Comparison of ENCODE assay signal across 11 cellular contexts in the genomic region with DNA sequence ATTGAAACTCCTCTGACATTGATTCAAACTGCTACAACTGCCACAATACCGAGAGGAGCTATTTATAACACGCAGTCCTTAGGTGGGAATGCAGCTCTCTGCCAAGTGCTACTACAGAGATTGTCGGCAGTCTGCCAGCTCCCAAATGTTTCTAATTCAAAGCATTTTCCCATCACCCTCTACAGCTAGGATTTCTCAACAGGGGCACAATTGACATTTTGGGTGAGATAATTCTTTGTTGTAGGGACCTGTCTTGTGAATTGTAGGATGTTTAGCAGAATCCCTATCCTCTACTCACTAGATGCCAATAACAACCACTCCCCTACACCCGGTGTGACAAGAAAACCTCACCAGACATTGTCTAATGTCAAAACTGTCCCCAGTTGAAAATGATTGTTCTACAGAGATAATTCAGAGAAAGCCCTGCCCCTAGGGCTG. TPM values are rescaled to one million over a fixed set of nuclear protein-coding genes. Genes with fewer than 3 reads are reported as not detected.
DNase-seq lines count a peak whose midpoint lies in the region; ATAC-seq and TF ChIP-seq lines count a peak whose summit lies in the region.
"Had no signal": no experiment of that assay in that cellular context is flagged by ENCODE, and none has a peak within 500 bp of the region (broad histone marks: within the 10 kb centered on the region; RNA-seq: fewer than 3 reads in every experiment).

No MANE protein-coding gene starts in this region.

- H3K4me3 Mint-ChIP-seq in activated naive CD8-positive, alpha-beta T cell: no peak overlapping the region
- H3K4me3 Mint-ChIP-seq in activated naive CD8-positive, alpha-beta T cell treated with anti-CD3 and anti-CD28 coated beads for 36 hours: no peak overlapping the region
- H3K4me3 Mint-ChIP-seq: activated CD4-positive, alpha-beta T cell treated with anti-CD3 and anti-CD28 coated beads, Interleukin-2, amount 10 ng/mL, durations not matched to agents 7 days and 5 days had no signal

- no peak for TF ChIP-seq CTCF in adrenal gland (IDR thresholded peaks at IDR 0.05)
- TF ChIP-seq CTCF in heart right ventricle (IDR thresholded peaks at IDR 0.05): no peak

- peak overlapping the region; percentile 28 for H3K27ac Mint-ChIP-seq in activated naive CD8-positive, alpha-beta T cell
- H3K27ac Mint-ChIP-seq in activated naive CD8-positive, alpha-beta T cell treated with anti-CD3 and anti-CD28 coated beads for 36 hours: no peak overlapping the region
- H3K27ac Mint-ChIP-seq: activated CD4-positive, alpha-beta T cell treated with anti-CD3 and anti-CD28 coated beads, Interleukin-2, amount 10 ng/mL, durations not matched to agents 7 days and 5 days had no signal

- no peak overlapping the region for H3K27ac ChIP-seq in adrenal gland
- H3K27ac ChIP-seq in heart right ventricle: peak overlapping the region; percentile 5 to 83 (median 62)

- TF ChIP-seq POLR2A in adrenal gland (IDR thresholded peaks at IDR 0.05): no peak

- no peaks in the 10 kb centered on the region for H3K36me3 Mint-ChIP-seq in activated naive CD8-positive, alpha-beta T cell
- no peaks in the 10 kb centered on the region for H3K36me3 Mint-ChIP-seq in activated naive CD8-positive, alpha-beta T cell treated with anti-CD3 and anti-CD28 coated beads for 36 hours

- no peaks in the 10 kb centered on the region for H3K9me3 Mint-ChIP-seq in activated naive CD8-positive, alpha-beta T cell (ENCODE audit: low read depth)
- no peaks in the 10 kb centered on the region for H3K9me3 Mint-ChIP-seq in activated naive CD8-positive, alpha-beta T cell treated with anti-CD3 and anti-CD28 coated beads for 36 hours
- H3K9me3 Mint-ChIP-seq: activated CD4-positive, alpha-beta T cell treated with anti-CD3 and anti-CD28 coated beads, Interleukin-2, amount 10 ng/mL, durations not matched to agents 7 days and 5 days had no signal

- H3K36me3 ChIP-seq in adrenal gland (replicated peaks in 1 of 2) (no peaks in the 10 kb centered on the region), heart right ventricle (no peaks in the 10 kb centered on the region)

- no peaks in the 10 kb centered on the region for H3K9me3 ChIP-seq in adrenal gland (replicated peaks in 1 of 3)
- no peaks in the 10 kb centered on the region for H3K9me3 ChIP-seq in heart right ventricle

- DNase-seq in activated naive CD8-positive, alpha-beta T cell treated with anti-CD3 and anti-CD28 coated beads for 36 hours: no peak
- DNase-seq in adrenal gland (peak in 4 of 7 donors; percentile 58 to 65 (median 60)), heart right ventricle (peak; percentile 45 to 84), globus pallidus (ENCODE audit: low spot score) (no peak), mucosa of gallbladder (ENCODE audit: low spot score) (no peak)
- no peak for DNase-seq in stimulated activated naive CD8-positive, alpha-beta T cell treated with anti-CD3 and anti-CD28 coated beads, Interleukin-15, Interleukin-2, amounts not matched to agents 100 U/mL and 50 U/mL, for 24 hours
- DNase-seq in stimulated activated CD4-positive, alpha-beta T cell treated with anti-CD3 and anti-CD28 coated beads, Interleukin-4, amount 100 ng/mL, for 24 hours: no peak
- DNase-seq: ACHN; activated CD4-positive, alpha-beta T cell treated with anti-CD3 and anti-CD28 coated beads, Interleukin-2, amount 10 ng/mL, durations not matched to agents 7 days and 5 days; OCI-M1 had no signal

- H3K4me3 ChIP-seq in adrenal gland (no peak overlapping the region), heart right ventricle (peak overlapping the region in 6 of 10 donors; percentile 5 to 41 (median 28))

- intact Hi-C loops in adrenal gland (cut with DNase I): loop anchor here in 1 of 2 donors (10.0 kb wide), 2 partner anchors 73 to 263 kb away; no protein-coding TSS in a partner anchor
- intact Hi-C loops in heart right ventricle (cut with DNase I): loop anchor here in 3 of 10 donors (5.0 to 10.0 kb wide), 2 partner anchors 230 to 233 kb away; partner anchors contain the start of gene SIAH1 (in 3 of the 3)

- WGBS in adrenal gland, 4 donors: 2 to 11% (median 6%) methylated on average over 4 of the region's 4 CpGs
- WGBS in heart right ventricle, 2 donors: 2 to 3% methylated on average over 4 of the region's 4 CpGs

- H3K27me3 ChIP-seq in adrenal gland (no peaks in the 10 kb centered on the region), heart right ventricle (no peaks in the 10 kb centered on the region)

- H3K4me1 Mint-ChIP-seq in activated naive CD8-positive, alpha-beta T cell (ENCODE audit: low read depth): peaks cover 59% of the 10 kb centered on the region
- H3K4me1 Mint-ChIP-seq in activated naive CD8-positive, alpha-beta T cell treated with anti-CD3 and anti-CD28 coated beads for 36 hours: peaks cover 52% of the 10 kb centered on the region

- ATAC-seq in heart right ventricle: peak; percentile 61 to 86 (median 79)
- ATAC-seq in stimulated activated naive CD8-positive, alpha-beta T cell treated with anti-CD3 and anti-CD28 coated beads, Interleukin-15, Interleukin-2, amounts not matched to agents 100 U/mL and 50 U/mL, for 24 hours: no peak

- H3K27me3 Mint-ChIP-seq in activated naive CD8-positive, alpha-beta T cell: no peaks in the 10 kb centered on the region
- no peaks in the 10 kb centered on the region for H3K27me3 Mint-ChIP-seq in activated naive CD8-positive, alpha-beta T cell treated with anti-CD3 and anti-CD28 coated beads for 36 hours
- H3K27me3 Mint-ChIP-seq: activated CD4-positive, alpha-beta T cell treated with anti-CD3 and anti-CD28 coated beads, Interleukin-2, amount 10 ng/mL, durations not matched to agents 7 days and 5 days had no signal

- H3K4me1 ChIP-seq in adrenal gland (replicated peaks in 1 of 2) (peaks cover 0 to 19% of the 10 kb centered on the region in 2 donors), heart right ventricle (peaks cover 4 to 69% (median 59%) of the 10 kb centered on the region in 9 donors)

RNA-seq across cellular contexts. Expression of gene N4BP1, which starts 7.8 kb away (rescaled TPM):
- total RNA-seq in activated naive CD8-positive, alpha-beta T cell treated with anti-CD3 and anti-CD28 coated beads for 36 hours: 10 to 100 TPM; 39.0 to 40.4 TPM
- 10 to 100 TPM; 12.4 to 37.1 (median 22.8) TPM for total RNA-seq in adrenal gland
- 10 to 100 TPM in 2 of 3 donors, 1 to 10 TPM in 1; 8.5 to 18.5 (median 15.0) TPM for polyA plus RNA-seq in adrenal gland
- 10 to 100 TPM; 18.4 to 27.9 (median 21.5) TPM for total RNA-seq in heart right ventricle
- polyA plus RNA-seq in heart right ventricle: 1 to 10 TPM; 6.2 to 9.6 TPM
- total RNA-seq in mucosa of gallbladder: 30.7 TPM

Comparison
In these comparisons a context has a peak if more than half of its experiments do, and no peak if none do; other contexts are left out.
1. DNase-seq: peak in adrenal gland (4 of 7) and heart right ventricle (2 of 2); none in activated naive CD8-positive, alpha-beta T cell treated with anti-CD3 and anti-CD28 coated beads for 36 hours (single experiment), stimulated activated naive CD8-positive, alpha-beta T cell treated with anti-CD3 and anti-CD28 coated beads, Interleukin-15, Interleukin-2, amounts not matched to agents 100 U/mL and 50 U/mL, for 24 hours (single experiment), globus pallidus (single experiment), stimulated activated CD4-positive, alpha-beta T cell treated with anti-CD3 and anti-CD28 coated beads, Interleukin-4, amount 100 ng/mL, for 24 hours (single experiment) and mucosa of gallbladder (single experiment).
2. H3K27ac ChIP-seq: peak in heart right ventricle (10 of 10); none in adrenal gland (0 of 5).
3. H3K4me3 ChIP-seq: peak in heart right ventricle (6 of 10); none in adrenal gland (0 of 4).